In genomic region chr5:157253547-157253946, GRCh38 we compare ENCODE assay signal across 8 cellular contexts. TPM values are rescaled to one million over a fixed set of nuclear protein-coding genes. Genes with fewer than 3 reads are reported as not detected.
A peak's percentile ranks its signal among the peaks of the same experiment; 100 is the strongest.
DNase-seq lines count a peak whose midpoint lies in the region; ATAC-seq and TF ChIP-seq lines count a peak whose summit lies in the region.

No MANE protein-coding gene starts in this region.

- H3K27ac Mint-ChIP-seq in activated naive CD4-positive, alpha-beta T cell treated with anti-CD3 and anti-CD28 coated beads, Interleukin-2, amount 10 ng/mL, durations not matched to agents 7 days and 5 days = peak overlapping the region; percentile 95
- H3K27ac Mint-ChIP-seq in IgD-negative memory B cell = peak overlapping the region; percentile 75 to 89 (median 87)
- peak overlapping the region; percentile 92 to 97 for H3K27ac Mint-ChIP-seq in natural killer cell

- no peak for TF ChIP-seq POLR2A in esophagus muscularis mucosa (IDR thresholded peaks at IDR 0.05; ENCODE audit: low read depth)

- no peak for DNase-seq in activated naive CD4-positive, alpha-beta T cell treated with anti-CD3 and anti-CD28 coated beads, Interleukin-2, amount 10 ng/mL, durations not matched to agents 7 days and 5 days
- no peak for DNase-seq in activated naive CD4-positive, alpha-beta T cell treated with anti-CD3 and anti-CD28 coated beads, Interleukin-2, amount 50 U/mL, for 16 hours
- peak; percentile 51 for DNase-seq in SW480 (ENCODE audit: low spot score)
- DNase-seq in esophagus muscularis mucosa (ENCODE audit: extremely low spot score) = peak; percentile 90
- no peak for DNase-seq in natural killer cell

- no peak overlapping the region for H3K4me3 ChIP-seq in esophagus muscularis mucosa

- peaks cover 0 to 3% (median 0%) of the 10 kb centered on the region in 4 donors for H3K4me1 ChIP-seq in esophagus muscularis mucosa

- no peaks in the 10 kb centered on the region for H3K27me3 Mint-ChIP-seq in activated naive CD4-positive, alpha-beta T cell treated with anti-CD3 and anti-CD28 coated beads, Interleukin-2, amount 10 ng/mL, durations not matched to agents 7 days and 5 days
- H3K27me3 Mint-ChIP-seq in IgD-negative memory B cell (no peaks in the 10 kb centered on the region), natural killer cell (ENCODE audit: low read depth in 2 of 2) (no peaks in the 10 kb centered on the region)

- 9% methylated on average over 2 of the region's 2 CpGs for WGBS in esophagus muscularis mucosa

- intact Hi-C loops in esophagus muscularis mucosa (cut with DNase I) = loop anchor here (2.0 kb wide), 1 partner anchor 59 kb away; no protein-coding TSS in a partner anchor
- intact Hi-C loops in natural killer cell (cut with micrococcal nuclease) = loop anchor here (1.0 to 5.0 kb wide), 9 partner anchors 12 to 226 kb away; partner anchors contain the start of gene ITK

- no peaks in the 10 kb centered on the region for H3K9me3 Mint-ChIP-seq in activated naive CD4-positive, alpha-beta T cell treated with anti-CD3 and anti-CD28 coated beads, Interleukin-2, amount 10 ng/mL, durations not matched to agents 7 days and 5 days
- no peaks in the 10 kb centered on the region for H3K9me3 Mint-ChIP-seq in IgD-negative memory B cell
- H3K9me3 Mint-ChIP-seq in natural killer cell = no peaks in the 10 kb centered on the region

- H3K36me3 ChIP-seq in esophagus muscularis mucosa = no peaks in the 10 kb centered on the region

- peaks cover 97% of the 10 kb centered on the region for H3K4me1 Mint-ChIP-seq in activated naive CD4-positive, alpha-beta T cell treated with anti-CD3 and anti-CD28 coated beads, Interleukin-2, amount 10 ng/mL, durations not matched to agents 7 days and 5 days
- peaks cover 17 to 23% (median 18%) of the 10 kb centered on the region in 3 donors for H3K4me1 Mint-ChIP-seq in IgD-negative memory B cell
- H3K4me1 Mint-ChIP-seq in natural killer cell = peaks cover 90% of the 10 kb centered on the region in 2 donors

- ATAC-seq in GM21786 (IDR thresholded peaks at IDR 0.05; ENCODE audit: unreplicated experiment) (peak; percentile 34), natural killer cell (peak; percentile 19 to 54 (median 30)), GM18861 (IDR thresholded peaks at IDR 0.05; ENCODE audit: unreplicated experiment) (no peak)

- CTCF ChIA-PET in activated naive CD4-positive, alpha-beta T cell treated with anti-CD3 and anti-CD28 coated beads, Interleukin-2, amount 10 ng/mL, durations not matched to agents 7 days and 5 days (lab: Charles Lee) = interaction anchor here (0.6 to 3.8 kb wide), 20 partner anchors 8 to 104 kb away, joined by 3 to 27 read pairs (median 6); no protein-coding TSS in a partner anchor

- H3K36me3 Mint-ChIP-seq in activated naive CD4-positive, alpha-beta T cell treated with anti-CD3 and anti-CD28 coated beads, Interleukin-2, amount 10 ng/mL, durations not matched to agents 7 days and 5 days = peaks cover 87% of the 10 kb centered on the region
- peaks cover 3% of the 10 kb centered on the region for H3K36me3 Mint-ChIP-seq in IgD-negative memory B cell
- H3K36me3 Mint-ChIP-seq in natural killer cell = peaks cover 43% of the 10 kb centered on the region

- no peak overlapping the region for H3K27ac ChIP-seq in esophagus muscularis mucosa (replicated peaks in 1 of 4)

- TF ChIP-seq CTCF in esophagus muscularis mucosa (IDR thresholded peaks at IDR 0.05) = peak; percentile 71 to 86 (median 72)
- TF ChIP-seq CTCF in natural killer cell (IDR thresholded peaks at IDR 0.05) = peak; percentile 63

- no peaks in the 10 kb centered on the region for H3K9me3 ChIP-seq in esophagus muscularis mucosa

- no peaks in the 10 kb centered on the region for H3K27me3 ChIP-seq in esophagus muscularis mucosa

- no peak for TF ChIP-seq EP300 in esophagus muscularis mucosa (IDR thresholded peaks at IDR 0.05)

- H3K4me3 Mint-ChIP-seq in activated naive CD4-positive, alpha-beta T cell treated with anti-CD3 and anti-CD28 coated beads, Interleukin-2, amount 10 ng/mL, durations not matched to agents 7 days and 5 days = peak overlapping the region; percentile 16
- H3K4me3 Mint-ChIP-seq in IgD-negative memory B cell (peak overlapping the region in 2 of 4 donors; percentile 63 to 88), natural killer cell (peak overlapping the region; percentile 81)

RNA-seq across cellular contexts. Expression of gene CYFIP2, which starts 12.4 kb away (rescaled TPM):
- polyA plus RNA-seq in IgD-negative memory B cell = 366 TPM
- 10 to 100 TPM; 12.6 to 24.9 (median 14.6) TPM for total RNA-seq in esophagus muscularis mucosa
- 100 to 1,000 TPM; 464 to 542 (median 532) TPM for total RNA-seq in natural killer cell

Comparison
In these comparisons a context has a peak if more than half of its experiments do, and no peak if none do; other contexts are left out.
1. DNase-seq: peak in SW480 (single experiment) and esophagus muscularis mucosa (single experiment); none in activated naive CD4-positive, alpha-beta T cell treated with anti-CD3 and anti-CD28 coated beads, Interleukin-2, amount 10 ng/mL, durations not matched to agents 7 days and 5 days (single experiment), activated naive CD4-positive, alpha-beta T cell treated with anti-CD3 and anti-CD28 coated beads, Interleukin-2, amount 50 U/mL, for 16 hours (single experiment) and natural killer cell (single experiment).
2. RNA of gene CYFIP2, which starts 12.4 kb away (total RNA-seq): 464 to 542 TPM in natural killer cell; 12.6 to 24.9 TPM in esophagus muscularis mucosa; every median in the first group is over 10 times any median in the second.
3. Peak in every context shown above with its lines, with median percentiles within 50 percentile points of each other: H3K27ac Mint-ChIP-seq.